21 cellular contexts compared by ENCODE assay signal in genomic region chr11:21865541-21865940, GRCh38.
"Had no signal": no experiment of that assay in that cellular context is flagged by ENCODE, and none has a peak within 500 bp of the region (broad histone marks: within the 10 kb centered on the region; RNA-seq: fewer than 3 reads in every experiment).

No MANE protein-coding gene starts in this region.

- H3K9me3 Mint-ChIP-seq: nephron progenitor cell; neural crest cell; stimulated activated naive B cell treated with anti-CD40 and anti-IgM and Interleukin-4, amounts not matched to agents 10 μg/mL and 1 μg/mL and 100 μg/mL, for 72 hours had no signal

- H3K27ac Mint-ChIP-seq: natural killer cell treated with Interleukin-12 subunit alpha and Interleukin-12 subunit beta and Interleukin-15 and Interleukin-18, amount 100 ng/mL, for 72 hours; nephron progenitor cell; stimulated activated effector memory CD8-positive, alpha-beta T cell treated with anti-CD3 and anti-CD28 coated beads, Interleukin-12 subunit alpha, Interleukin-12 subunit beta, amount 100 ng/mL, for 72 hours; stimulated activated naive B cell treated with anti-CD40 and anti-IgM and Interleukin-4, amounts not matched to agents 10 μg/mL and 1 μg/mL and 100 μg/mL, for 72 hours; stimulated activated naive CD8-positive, alpha-beta T cell treated with anti-CD3 and anti-CD28 coated beads, Interleukin-15, Interleukin-2, amounts not matched to agents 100 ng/mL and 50 ng/mL, for 24 hours had no signal

- H3K4me1 Mint-ChIP-seq: naive thymus-derived CD8-positive, alpha-beta T cell; stimulated activated effector memory CD8-positive, alpha-beta T cell treated with anti-CD3 and anti-CD28 coated beads, Interleukin-12 subunit alpha, Interleukin-12 subunit beta, amount 100 ng/mL, for 72 hours; stimulated activated naive B cell treated with anti-CD40 and anti-IgM and Interleukin-4, amounts not matched to agents 10 μg/mL and 1 μg/mL and 100 μg/mL, for 72 hours had no signal

- H3K36me3 Mint-ChIP-seq: naive thymus-derived CD8-positive, alpha-beta T cell; natural killer cell treated with Interleukin-12 subunit alpha and Interleukin-12 subunit beta and Interleukin-15 and Interleukin-18, amount 100 ng/mL, for 72 hours; stimulated activated effector memory CD8-positive, alpha-beta T cell treated with anti-CD3 and anti-CD28 coated beads, Interleukin-12 subunit alpha, Interleukin-12 subunit beta, amount 100 ng/mL, for 72 hours; stimulated activated naive B cell treated with anti-CD40 and anti-IgM and Interleukin-4, amounts not matched to agents 10 μg/mL and 1 μg/mL and 100 μg/mL, for 72 hours had no signal

- DNase-seq: naive thymus-derived CD8-positive, alpha-beta T cell; nephron progenitor cell; nucleus accumbens; pancreas; psoas muscle; right lobe of liver; sigmoid colon; small intestine; stimulated activated CD4-positive, alpha-beta T cell treated with anti-CD3 and anti-CD28 coated beads, Interleukin-15, amount 100 ng/mL, for 24 hours; stimulated activated CD4-positive, alpha-beta T cell treated with anti-CD3 and anti-CD28 coated beads, Interleukin-2, amount 100 ng/mL, for 24 hours; stimulated activated CD4-positive, alpha-beta T cell treated with anti-CD3 and anti-CD28 coated beads, Interleukin-2, amount 100 ng/mL, for 48 hours; stimulated activated CD4-positive, alpha-beta T cell treated with anti-CD3 and anti-CD28 coated beads, Interleukin-4, amount 100 ng/mL, for 24 hours; stimulated activated naive B cell treated with anti-CD40 and anti-IgM and Interleukin-4, amounts not matched to agents 10 μg/mL and 1 μg/mL and 100 μg/mL, for 72 hours; stimulated activated naive CD4-positive, alpha-beta T cell treated with Interleukin-2 at 50 U/mL for 16 hours; stomach; thyroid gland; upper lobe of left lung had no signal

- H3K4me3 Mint-ChIP-seq: naive thymus-derived CD8-positive, alpha-beta T cell; natural killer cell treated with Interleukin-12 subunit alpha and Interleukin-12 subunit beta and Interleukin-15 and Interleukin-18, amount 100 ng/mL, for 72 hours; nephron progenitor cell; neural crest cell; stimulated activated effector memory CD8-positive, alpha-beta T cell treated with anti-CD3 and anti-CD28 coated beads, Interleukin-12 subunit alpha, Interleukin-12 subunit beta, amount 100 ng/mL, for 72 hours; stimulated activated naive B cell treated with anti-CD40 and anti-IgM and Interleukin-4, amounts not matched to agents 10 μg/mL and 1 μg/mL and 100 μg/mL, for 72 hours; stimulated activated naive CD8-positive, alpha-beta T cell treated with anti-CD3 and anti-CD28 coated beads, Interleukin-15, Interleukin-2, amounts not matched to agents 100 ng/mL and 50 ng/mL, for 24 hours had no signal

- H3K27me3 Mint-ChIP-seq: naive thymus-derived CD8-positive, alpha-beta T cell; natural killer cell treated with Interleukin-12 subunit alpha and Interleukin-12 subunit beta and Interleukin-15 and Interleukin-18, amount 100 ng/mL, for 72 hours; stimulated activated naive B cell treated with anti-CD40 and anti-IgM and Interleukin-4, amounts not matched to agents 10 μg/mL and 1 μg/mL and 100 μg/mL, for 72 hours; stimulated activated naive CD8-positive, alpha-beta T cell treated with anti-CD3 and anti-CD28 coated beads, Interleukin-15, Interleukin-2, amounts not matched to agents 100 ng/mL and 50 ng/mL, for 24 hours had no signal
